ENCODE assay signal across 10 cellular contexts in genomic region chr7:129574487-129574886, GRCh38. TPM values are rescaled to one million over a fixed set of nuclear protein-coding genes. Genes with fewer than 3 reads are reported as not detected.
A peak's percentile ranks its signal among the peaks of the same experiment; 100 is the strongest.
DNase-seq lines count a peak whose midpoint lies in the region; ATAC-seq and TF ChIP-seq lines count a peak whose summit lies in the region.
"Had no signal": no experiment of that assay in that cellular context is flagged by ENCODE, and none has a peak within 500 bp of the region (broad histone marks: within the 10 kb centered on the region; RNA-seq: fewer than 3 reads in every experiment).

No MANE protein-coding gene starts in this region.

- no peak overlapping the region for H3K23ac ChIP-seq in IMR-90 (ENCODE audit: low read depth, low read length)

- H3K14ac ChIP-seq in IMR-90 (replicated peaks; ENCODE audit: low read depth, low read length), result peak overlapping the region; percentile 22

- no TSS peak for BruUV-seq in IMR-90 (replicated peaks; lab: Mats Ljungman, UMichigan)

- H3K36me3 ChIP-seq in BJ (ENCODE audit: control insufficient read depth, insufficient read depth, low read length) (no peaks in the 10 kb centered on the region), IMR-90 (ENCODE audit: control insufficient read depth, insufficient read depth, low read length) (no peaks in the 10 kb centered on the region), mucosa of descending colon (ENCODE audit: low read depth) (no peaks in the 10 kb centered on the region)

- intact Hi-C loops in IMR-90 (cut with micrococcal nuclease) (no loop called here), mucosa of descending colon (cut with DNase I, micrococcal nuclease) (no loop called here)

- dilution Hi-C loops in IMR-90 (cut with HindIII; ENCODE audit: low sequenced_read_pairs, unreplicated experiment), result no loop called here

- peak overlapping the region; percentile 80 for H2AFZ ChIP-seq in IMR-90 (replicated peaks; ENCODE audit: low read length, poor library complexity)

- in situ Hi-C loops in IMR-90 (cut with MboI; ENCODE audit: low sequenced_read_pairs), result no loop called here

- H4K91ac ChIP-seq in IMR-90 (ENCODE audit: insufficient read depth, low read depth, low read length), result no peak overlapping the region

- 0 out of 2 replicates have a peak overlapping the region, but pooled peaks have one; percentile 13 for H2AK5ac ChIP-seq in IMR-90 (ENCODE audit: low read depth, low read length)

- peak overlapping the region; percentile 69; the same call in 1 of the 2 replicates for H3K4ac ChIP-seq in IMR-90 (ENCODE audit: low read depth, low read length)

- DNase-seq in BJ (ENCODE audit: low read depth) (peak; percentile 55), IMR-90 (peak; percentile 88), dedifferentiated amniotic fluid mesenchymal stem cell (ENCODE audit: extremely low spot score) (peak; percentile 31), mucosa of descending colon (no peak), SKM-1 (lab: John Stamatoyannopoulos, UW; ENCODE audit: unreplicated experiment) (no peak)
- no peak for DNase-seq in activated T-cell treated with anti-CD3 and anti-CD28 coated beads, Interleukin-2, amount 50 U/mL, for 48 hours
- DNase-seq: activated naive CD8-positive, alpha-beta T cell treated with anti-CD3 and anti-CD28 coated beads, Interleukin-2, amount 10 ng/mL, durations not matched to agents 7 days and 5 days; NCI-H187 treated with DMSO at 0.1 percent for 48 hours had no signal

- TF ChIP-seq POLR2A in IMR-90 (IDR thresholded peaks at IDR 0.05; ENCODE audit: low read depth, low read length), result no peak

- no peak overlapping the region for H4K5ac ChIP-seq in IMR-90 (ENCODE audit: low read depth, low read length)

- peak; percentile 38 for ATAC-seq in IMR-90 (ENCODE audit: low read depth)
- peak; percentile 76 for ATAC-seq in mucosa of descending colon
- no peak for ATAC-seq in HG02884 (IDR thresholded peaks at IDR 0.05; ENCODE audit: unreplicated experiment)
- ATAC-seq in GM18909 (IDR thresholded peaks at IDR 0.05; ENCODE audit: poor library complexity, unreplicated experiment), result no peak

- no peaks in the 10 kb centered on the region for H3K79me1 ChIP-seq in IMR-90 (ENCODE audit: low read depth in 1 of 2, low read length in 2 of 2)

- no peak overlapping the region for H3K4me3 ChIP-seq in BJ (ENCODE audit: low read depth, low read length)
- no peak overlapping the region for H3K4me3 ChIP-seq in IMR-90 (ENCODE audit: insufficient read depth, low read depth, low read length)
- no peak overlapping the region for H3K4me3 ChIP-seq in mucosa of descending colon

- no peak for TF ChIP-seq CTCF in BJ (IDR thresholded peaks at IDR 0.05; ENCODE audit: insufficient read depth, low read depth, low read length)
- TF ChIP-seq CTCF in IMR-90 (conservative IDR thresholded peaks at IDR 0.05; ENCODE audit: low read depth, low read length), result no peak
- no peak for TF ChIP-seq CTCF in mucosa of descending colon (IDR thresholded peaks at IDR 0.05)

- no peak overlapping the region for H2AK9ac ChIP-seq in IMR-90 (replicated peaks; ENCODE audit: low read depth, low read length, poor library complexity)

- no peaks in the 10 kb centered on the region for H3K9me1 ChIP-seq in IMR-90 (ENCODE audit: insufficient read depth, low read length)

- H2BK5ac ChIP-seq in IMR-90 (ENCODE audit: low read depth, low read length, poor library complexity, severe bottlenecking), result no peak overlapping the region

- H2BK120ac ChIP-seq in IMR-90 (ENCODE audit: low read depth, low read length), result no peak overlapping the region; the same call in 1 of the 2 replicates

- peak overlapping the region; percentile 55 for H2BK20ac ChIP-seq in IMR-90 (ENCODE audit: low read depth, low read length)

- H3K9ac ChIP-seq in IMR-90 (ENCODE audit: low read depth, low read length), result no peak overlapping the region

- CTCF ChIA-PET in BJ (lab: Yijun Ruan, JAX), result no interaction called here
- CTCF ChIA-PET in IMR-90 (lab: Yijun Ruan, JAX), result interaction anchor here (0.6 kb wide), 1 partner anchor 12 kb away, joined by 3 read pairs; no protein-coding TSS in a partner anchor

- H3K18ac ChIP-seq in IMR-90 (ENCODE audit: low read depth, low read length), result no peak overlapping the region

- WGBS in IMR-90 (ENCODE audit: extremely low coverage in 2 of 2, insufficient read length in 1 of 2), 2 experiments, result no CpG with 5 or more reads among the region's 3 CpGs

- no peak overlapping the region; the same call in 2 of the 3 replicates for H2BK15ac ChIP-seq in IMR-90 (ENCODE audit: low read depth, low read length)

- H4K20me1 ChIP-seq in IMR-90 (ENCODE audit: insufficient read depth, low read length), result no peaks in the 10 kb centered on the region

- H3K56ac ChIP-seq in IMR-90 (ENCODE audit: extremely low read depth, insufficient read depth, low read length), result no peak overlapping the region

- peaks cover 11% of the 10 kb centered on the region for H3K9me3 ChIP-seq in IMR-90 (ENCODE audit: control insufficient read depth, insufficient read depth, low read length)
- peaks cover 14% of the 10 kb centered on the region for H3K9me3 ChIP-seq in mucosa of descending colon

- H3K4me1 ChIP-seq in IMR-90 (ENCODE audit: control insufficient read depth, insufficient read depth, low read length) (peaks cover 4% of the 10 kb centered on the region), mucosa of descending colon (ENCODE audit: low read depth) (no peaks in the 10 kb centered on the region)

- H3K27me3 ChIP-seq in BJ (ENCODE audit: control insufficient read depth, insufficient read depth, low read length) (no peaks in the 10 kb centered on the region), IMR-90 (ENCODE audit: control insufficient read depth, insufficient read depth, low read length) (no peaks in the 10 kb centered on the region)

- POLR2A ChIA-PET in BJ (lab: Charles Lee) (no interaction called here), IMR-90 (lab: Charles Lee; ENCODE audit: unreplicated experiment) (no interaction called here)

- TF ChIP-seq RAD21 in IMR-90 (IDR thresholded peaks at IDR 0.05; ENCODE audit: low read length), result no peak

- H3K27ac ChIP-seq in IMR-90 (ENCODE audit: insufficient read depth, low read length), result no peak overlapping the region

- H3K4me2 ChIP-seq in IMR-90 (ENCODE audit: low read depth, low read length), result no peak overlapping the region

- H4K8ac ChIP-seq in IMR-90 (ENCODE audit: low read depth in 2 of 2, low read length in 2 of 2), result peak overlapping the region in 1 of 2 experiments; percentile 61; a peak in 1 of 4 replicates

TF ChIP-seq in IMR-90, 13 proteins besides CTCF, POLR2A, EP300 and RAD21:
- TF ChIP-seq RFX5 (IDR thresholded peaks at IDR 0.05; ENCODE audit: low read depth, low read length), result no peak

RNA-seq across cellular contexts. Expression of gene NRF1, which starts 37.0 kb away (rescaled TPM):
- polyA plus RNA-seq in BJ (2011; rRNA removed) (13.0 and 13.3 TPM in 2 replicates), IMR-90 (2012; rRNA removed) (7.8 and 11.4 TPM in 2 replicates)
- 18.9 and 23.0 TPM in 2 replicates for polyA minus RNA-seq in BJ (2011; rRNA and poly(A)+ RNA removed)
- total RNA-seq in IMR-90 (2012; rRNA removed) (12.2 and 15.8 TPM in 2 replicates), mucosa of descending colon (10 to 100 TPM; 13.3 to 21.8 (median 17.4) TPM)
- 4.4 and 5.5 TPM in 2 replicates for polyA plus RNA-seq in IMR-90 (2012; cell fraction: cytosol; rRNA removed)
- 14.2 and 21.3 TPM in 2 replicates for polyA plus RNA-seq in IMR-90 (2012; cell fraction: nucleus; rRNA removed; ENCODE audit: low replicate concordance)

Comparison
In these comparisons a context has a peak if more than half of its experiments do, and no peak if none do; other contexts are left out.
1. DNase-seq: peak in BJ (single experiment), IMR-90 (single experiment) and dedifferentiated amniotic fluid mesenchymal stem cell (single experiment); none in mucosa of descending colon (0 of 3), SKM-1 (single experiment) and activated T-cell treated with anti-CD3 and anti-CD28 coated beads, Interleukin-2, amount 50 U/mL, for 48 hours (0 of 2).
2. ATAC-seq: peak in IMR-90 (single experiment) and mucosa of descending colon (single experiment); none in HG02884 (single experiment) and GM18909 (single experiment).